ENCODE assay signal across 8 cellular contexts in the genomic region with DNA sequence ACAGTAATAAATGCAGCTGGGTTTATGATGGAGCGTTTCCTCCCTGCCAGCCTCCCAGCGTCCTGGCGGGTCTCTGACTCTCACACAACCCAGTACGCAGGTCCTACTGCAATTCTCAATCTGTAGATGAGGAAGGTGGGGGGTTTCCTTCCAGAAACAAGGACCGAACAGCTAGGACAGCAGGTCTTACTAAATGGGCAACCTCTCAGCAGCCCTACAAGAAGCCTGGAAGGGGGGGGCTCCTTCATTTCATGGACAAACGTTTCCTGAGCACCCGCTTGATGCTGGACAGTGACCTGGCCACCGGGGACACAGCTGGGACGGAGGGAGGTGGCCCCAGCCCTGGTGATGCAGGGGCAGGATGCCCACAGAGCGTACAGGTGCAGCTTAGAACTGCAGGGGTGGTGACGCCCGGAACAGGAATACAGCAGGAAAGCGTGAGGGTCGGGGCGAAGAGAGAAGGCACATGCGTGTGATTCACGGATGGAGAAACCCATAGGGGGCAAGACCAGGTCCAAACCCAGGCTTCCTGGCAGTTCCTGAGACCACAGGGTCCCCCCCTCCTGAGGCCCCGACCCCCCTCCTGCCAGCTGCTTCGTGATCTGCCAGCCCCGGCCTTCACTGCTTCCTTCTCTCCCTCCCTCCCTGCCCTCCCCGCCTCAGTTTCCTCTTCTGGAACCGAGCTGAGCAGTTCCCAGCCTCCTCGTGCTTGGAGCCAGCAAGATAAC. TPM values are rescaled to one million over a fixed set of nuclear protein-coding genes. Genes with fewer than 3 reads are reported as not detected.
DNase-seq lines count a peak whose midpoint lies in the region; ATAC-seq and TF ChIP-seq lines count a peak whose summit lies in the region.

No MANE protein-coding gene starts in this region.

- H3K9me3 ChIP-seq in iPS DF 6.9 (ENCODE audit: control insufficient read depth, insufficient read depth, low read length) = no peaks in the 10 kb centered on the region

- H3K36me3 Mint-ChIP-seq in WTC11 = no peaks in the 10 kb centered on the region
- H3K36me3 Mint-ChIP-seq in stimulated activated naive CD8-positive, alpha-beta T cell treated with anti-CD3 and anti-CD28 coated beads, Interleukin-15, Interleukin-2, amounts not matched to agents 100 ng/mL and 50 ng/mL, for 24 hours (ENCODE audit: low read depth) = no peaks in the 10 kb centered on the region

- no peaks in the 10 kb centered on the region for H3K9me3 Mint-ChIP-seq in WTC11
- no peaks in the 10 kb centered on the region for H3K9me3 Mint-ChIP-seq in stimulated activated naive CD8-positive, alpha-beta T cell treated with anti-CD3 and anti-CD28 coated beads, Interleukin-15, Interleukin-2, amounts not matched to agents 100 ng/mL and 50 ng/mL, for 24 hours

- H3K27ac Mint-ChIP-seq in WTC11 = peak overlapping the region; percentile 30; the same call in 1 of the 2 replicates
- no peak overlapping the region for H3K27ac Mint-ChIP-seq in stimulated activated naive CD8-positive, alpha-beta T cell treated with anti-CD3 and anti-CD28 coated beads, Interleukin-15, Interleukin-2, amounts not matched to agents 100 ng/mL and 50 ng/mL, for 24 hours

- peak overlapping the region; percentile 73; the same call in 1 of the 2 replicates for H3K4me3 ChIP-seq in iPS DF 6.9 (ENCODE audit: low read length)

- H3K27me3 Mint-ChIP-seq in WTC11 (ENCODE audit: low read depth) = peaks cover 11% of the 10 kb centered on the region
- H3K27me3 Mint-ChIP-seq in stimulated activated naive CD8-positive, alpha-beta T cell treated with anti-CD3 and anti-CD28 coated beads, Interleukin-15, Interleukin-2, amounts not matched to agents 100 ng/mL and 50 ng/mL, for 24 hours = peaks cover 17% of the 10 kb centered on the region

- no peak for TF ChIP-seq CTCF in WTC11 (IDR thresholded peaks at IDR 0.05)

- ATAC-seq in WTC11 (peak; percentile 15), GM21526 (IDR thresholded peaks at IDR 0.05; ENCODE audit: low FRiP score, unreplicated experiment) (no peak)

- no CpG with 5 or more reads among the region's 23 CpGs for WGBS in iPS DF 6.9 (ENCODE audit: insufficient coverage, insufficient read length)

- no peak overlapping the region for H3K27ac ChIP-seq in iPS DF 6.9 (ENCODE audit: low read length)

- no peaks in the 10 kb centered on the region for H3K36me3 ChIP-seq in iPS DF 6.9 (ENCODE audit: control insufficient read depth, insufficient read depth, low read length)

- no peaks in the 10 kb centered on the region; the same call in 1 of the 2 replicates for H3K27me3 ChIP-seq in iPS DF 6.9 (ENCODE audit: control insufficient read depth, insufficient read depth, low read length)

- peaks cover 10% of the 10 kb centered on the region for H3K4me1 Mint-ChIP-seq in WTC11
- H3K4me1 Mint-ChIP-seq in stimulated activated naive CD8-positive, alpha-beta T cell treated with anti-CD3 and anti-CD28 coated beads, Interleukin-15, Interleukin-2, amounts not matched to agents 100 ng/mL and 50 ng/mL, for 24 hours (ENCODE audit: low read depth) = peaks cover 6% of the 10 kb centered on the region

- CTCF ChIA-PET in WTC11 (lab: Charles Lee) = interaction anchor here (0.6 to 2.8 kb wide), 7 partner anchors 25 to 108 kb away, joined by 3 to 15 read pairs (median 6); partner anchors contain the start of gene MADCAM1

- peak overlapping the region; percentile 81 for H3K4me3 Mint-ChIP-seq in WTC11
- H3K4me3 Mint-ChIP-seq in stimulated activated naive CD8-positive, alpha-beta T cell treated with anti-CD3 and anti-CD28 coated beads, Interleukin-15, Interleukin-2, amounts not matched to agents 100 ng/mL and 50 ng/mL, for 24 hours = peak overlapping the region; percentile 80

- POLR2A ChIA-PET in WTC11 (lab: Charles Lee) = interaction anchor here (0.6 to 1.2 kb wide), 2 partner anchors 10 to 52 kb away, joined by 3 read pairs; no protein-coding TSS in a partner anchor

- 0 out of 2 replicates have a peak, but pooled peaks cover 3% of the 10 kb centered on the region for H3K4me1 ChIP-seq in iPS DF 6.9 (ENCODE audit: control insufficient read depth, insufficient read depth, low read length)

- peak; percentile 22 for DNase-seq in NCI-H2196 (lab: John Stamatoyannopoulos, UW; ENCODE audit: unreplicated experiment)
- no peak for DNase-seq in NCI-H2196 treated with DMSO at 0.1 percent for 48 hours (lab: John Stamatoyannopoulos, UW; ENCODE audit: unreplicated experiment)
- DNase-seq in WTC11 (ENCODE audit: low spot score) = no peak
- DNase-seq in iPS DF 6.9 (ENCODE audit: low read depth, low spot score) = no peak
- no peak for DNase-seq in NCI-H1930 (lab: John Stamatoyannopoulos, UW)
- no peak for DNase-seq in T1000 (lab: John Stamatoyannopoulos, UW)

TF ChIP-seq in WTC11, 78 proteins besides CTCF, POLR2A, EP300 and RAD21:
- TF ChIP-seq TCF7 (CRISPR knock-in tag; IDR thresholded peaks at IDR 0.05; ENCODE audit: low read depth) (no peak), NR2C2 (CRISPR knock-in tag; IDR thresholded peaks at IDR 0.05) (no peak), NFYB (CRISPR knock-in tag; conservative IDR thresholded peaks at IDR 0.05; ENCODE audit: low read depth) (no peak)

RNA-seq across cellular contexts. Expression of gene C2CD4C, which starts 0.7 kb away (rescaled TPM):
- total RNA-seq in WTC11 (2021) = 6.6 to 9.8 TPM (median 7.9 TPM) in 3 replicates

RNA-seq across cellular contexts. Expression of gene SHC2, which starts 51.2 kb away (rescaled TPM):
- total RNA-seq in WTC11 (2021) = 8.4 to 9.8 TPM (median 9.0 TPM) in 3 replicates
